1 cellular context compared by ENCODE assay signal in the genomic region with DNA sequence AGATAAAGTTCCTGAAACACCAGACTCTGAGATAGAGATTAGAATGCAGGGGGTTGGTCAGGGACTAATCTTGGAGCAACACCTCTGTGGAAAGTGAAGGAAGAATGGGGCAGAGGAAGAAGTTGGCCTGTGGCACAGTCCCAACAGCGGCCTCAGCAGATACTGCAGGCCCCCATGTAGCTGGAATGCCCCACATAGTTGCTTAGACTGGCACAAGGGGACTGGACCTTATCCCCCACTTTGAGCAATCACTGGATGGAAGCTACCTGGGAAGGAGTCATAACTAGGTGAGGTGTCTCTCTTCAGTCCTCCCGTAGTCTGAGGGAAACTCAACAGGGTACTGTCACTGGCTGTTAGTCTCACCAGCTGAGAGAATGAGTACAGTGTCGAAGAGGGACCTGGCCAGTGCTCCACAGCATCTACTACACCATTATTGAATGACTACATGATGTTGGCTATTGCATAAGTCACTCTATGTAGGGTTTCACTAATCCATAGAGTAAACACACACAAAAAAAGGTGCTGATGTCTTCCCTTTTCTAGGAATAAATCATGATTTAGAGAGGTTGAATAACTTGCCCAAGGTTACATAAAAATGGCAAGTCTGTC.
TF ChIP-seq lines count a peak whose summit lies in the region.

No MANE protein-coding gene starts in this region.

TF ChIP-seq in HepG2, 621 proteins besides CTCF, POLR2A, EP300 and RAD21 (continued from another document and continues in another):
- TF ChIP-seq ZNF180 (CRISPR knock-in tag; IDR thresholded peaks at IDR 0.05; ENCODE audit: borderline replicate concordance, low read depth) (no peak), ZSCAN9 (CRISPR knock-in tag; IDR thresholded peaks at IDR 0.05; ENCODE audit: borderline replicate concordance) (0 out of 2 replicates have a peak, but pooled peaks have one; percentile 63), RFXANK (CRISPR knock-in tag; IDR thresholded peaks at IDR 0.05) (no peak), TRIM24 (CRISPR knock-in tag; IDR thresholded peaks at IDR 0.05) (no peak), ZMYM3 (CRISPR knock-in tag; IDR thresholded peaks at IDR 0.05) (0 out of 2 replicates have a peak, but pooled peaks have one; percentile 38), ZNF12 (CRISPR knock-in tag; IDR thresholded peaks at IDR 0.05) (peak; percentile 59; the same call in 1 of the 2 replicates), GTF2F1 (IDR thresholded peaks at IDR 0.05; ENCODE audit: low read length) (no peak), ZNF124 (CRISPR knock-in tag; IDR thresholded peaks at IDR 0.05) (no peak), JUN (CRISPR knock-in tag; IDR thresholded peaks at IDR 0.05) (no peak), ZNF775 (CRISPR knock-in tag; IDR thresholded peaks at IDR 0.05; ENCODE audit: borderline replicate concordance) (no peak), ZNF546 (CRISPR knock-in tag; conservative IDR thresholded peaks at IDR 0.05) (no peak), ZNF788 (CRISPR knock-in tag; IDR thresholded peaks at IDR 0.05; ENCODE audit: borderline replicate concordance) (no peak), ZSCAN31 (CRISPR knock-in tag; IDR thresholded peaks at IDR 0.05; ENCODE audit: low read depth) (no peak), ZNF549 (CRISPR knock-in tag; IDR thresholded peaks at IDR 0.05) (no peak), ZNF615 (CRISPR knock-in tag; IDR thresholded peaks at IDR 0.05; ENCODE audit: borderline replicate concordance) (no peak), PHF20 (CRISPR knock-in tag; IDR thresholded peaks at IDR 0.05) (no peak), NPAS2 (CRISPR knock-in tag; IDR thresholded peaks at IDR 0.05; ENCODE audit: borderline replicate concordance) (no peak), ZFP90 (CRISPR knock-in tag; IDR thresholded peaks at IDR 0.05; ENCODE audit: borderline replicate concordance) (no peak), MNT (IDR thresholded peaks at IDR 0.05) (no peak), DRAP1 (CRISPR knock-in tag; IDR thresholded peaks at IDR 0.05) (no peak), TMF1 (CRISPR knock-in tag; IDR thresholded peaks at IDR 0.05; ENCODE audit: low read depth) (no peak), HOXD1 (CRISPR knock-in tag; IDR thresholded peaks at IDR 0.05) (no peak), ZNF597 (CRISPR knock-in tag; IDR thresholded peaks at IDR 0.05) (no peak), ZNF510 (CRISPR knock-in tag; IDR thresholded peaks at IDR 0.05; ENCODE audit: low read depth) (no peak), SOX5 (CRISPR knock-in tag; IDR thresholded peaks at IDR 0.05; ENCODE audit: borderline replicate concordance) (peak; percentile 81; the same call in 1 of the 2 replicates), MZF1 (CRISPR knock-in tag; IDR thresholded peaks at IDR 0.05; ENCODE audit: borderline replicate concordance) (no peak), ARID4A (CRISPR knock-in tag; IDR thresholded peaks at IDR 0.05; ENCODE audit: borderline replicate concordance) (peak; percentile 54; the same call in 1 of the 2 replicates)
- TF ChIP-seq, protein P1, sequence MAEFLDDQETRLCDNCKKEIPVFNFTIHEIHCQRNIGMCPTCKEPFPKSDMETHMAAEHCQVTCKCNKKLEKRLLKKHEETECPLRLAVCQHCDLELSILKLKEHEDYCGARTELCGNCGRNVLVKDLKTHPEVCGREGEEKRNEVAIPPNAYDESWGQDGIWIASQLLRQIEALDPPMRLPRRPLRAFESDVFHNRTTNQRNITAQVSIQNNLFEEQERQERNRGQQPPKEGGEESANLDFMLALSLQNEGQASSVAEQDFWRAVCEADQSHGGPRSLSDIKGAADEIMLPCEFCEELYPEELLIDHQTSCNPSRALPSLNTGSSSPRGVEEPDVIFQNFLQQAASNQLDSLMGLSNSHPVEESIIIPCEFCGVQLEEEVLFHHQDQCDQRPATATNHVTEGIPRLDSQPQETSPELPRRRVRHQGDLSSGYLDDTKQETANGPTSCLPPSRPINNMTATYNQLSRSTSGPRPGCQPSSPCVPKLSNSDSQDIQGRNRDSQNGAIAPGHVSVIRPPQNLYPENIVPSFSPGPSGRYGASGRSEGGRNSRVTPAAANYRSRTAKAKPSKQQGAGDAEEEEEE (CRISPR knock-in tag; IDR thresholded peaks at IDR 0.05; ENCODE audit: borderline replicate concordance) = no peak
- TF ChIP-seq, protein P2, sequence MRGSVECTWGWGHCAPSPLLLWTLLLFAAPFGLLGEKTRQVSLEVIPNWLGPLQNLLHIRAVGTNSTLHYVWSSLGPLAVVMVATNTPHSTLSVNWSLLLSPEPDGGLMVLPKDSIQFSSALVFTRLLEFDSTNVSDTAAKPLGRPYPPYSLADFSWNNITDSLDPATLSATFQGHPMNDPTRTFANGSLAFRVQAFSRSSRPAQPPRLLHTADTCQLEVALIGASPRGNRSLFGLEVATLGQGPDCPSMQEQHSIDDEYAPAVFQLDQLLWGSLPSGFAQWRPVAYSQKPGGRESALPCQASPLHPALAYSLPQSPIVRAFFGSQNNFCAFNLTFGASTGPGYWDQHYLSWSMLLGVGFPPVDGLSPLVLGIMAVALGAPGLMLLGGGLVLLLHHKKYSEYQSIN (CRISPR knock-in tag; IDR thresholded peaks at IDR 0.05; ENCODE audit: borderline replicate concordance) = no peak
- TF ChIP-seq, protein P3, sequence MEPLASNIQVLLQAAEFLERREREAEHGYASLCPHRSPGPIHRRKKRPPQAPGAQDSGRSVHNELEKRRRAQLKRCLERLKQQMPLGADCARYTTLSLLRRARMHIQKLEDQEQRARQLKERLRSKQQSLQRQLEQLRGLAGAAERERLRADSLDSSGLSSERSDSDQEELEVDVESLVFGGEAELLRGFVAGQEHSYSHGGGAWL (CRISPR knock-in tag; IDR thresholded peaks at IDR 0.05) = no peak
- TF ChIP-seq, protein P4, sequence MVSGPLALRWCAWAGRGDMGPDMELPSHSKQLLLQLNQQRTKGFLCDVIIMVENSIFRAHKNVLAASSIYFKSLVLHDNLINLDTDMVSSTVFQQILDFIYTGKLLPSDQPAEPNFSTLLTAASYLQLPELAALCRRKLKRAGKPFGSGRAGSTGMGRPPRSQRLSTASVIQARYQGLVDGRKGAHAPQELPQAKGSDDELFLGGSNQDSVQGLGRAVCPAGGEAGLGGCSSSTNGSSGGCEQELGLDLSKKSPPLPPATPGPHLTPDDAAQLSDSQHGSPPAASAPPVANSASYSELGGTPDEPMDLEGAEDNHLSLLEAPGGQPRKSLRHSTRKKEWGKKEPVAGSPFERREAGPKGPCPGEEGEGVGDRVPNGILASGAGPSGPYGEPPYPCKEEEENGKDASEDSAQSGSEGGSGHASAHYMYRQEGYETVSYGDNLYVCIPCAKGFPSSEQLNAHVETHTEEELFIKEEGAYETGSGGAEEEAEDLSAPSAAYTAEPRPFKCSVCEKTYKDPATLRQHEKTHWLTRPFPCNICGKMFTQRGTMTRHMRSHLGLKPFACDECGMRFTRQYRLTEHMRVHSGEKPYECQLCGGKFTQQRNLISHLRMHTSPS (CRISPR knock-in tag; IDR thresholded peaks at IDR 0.05; ENCODE audit: low read depth) = no peak
- TF ChIP-seq, protein P5, sequence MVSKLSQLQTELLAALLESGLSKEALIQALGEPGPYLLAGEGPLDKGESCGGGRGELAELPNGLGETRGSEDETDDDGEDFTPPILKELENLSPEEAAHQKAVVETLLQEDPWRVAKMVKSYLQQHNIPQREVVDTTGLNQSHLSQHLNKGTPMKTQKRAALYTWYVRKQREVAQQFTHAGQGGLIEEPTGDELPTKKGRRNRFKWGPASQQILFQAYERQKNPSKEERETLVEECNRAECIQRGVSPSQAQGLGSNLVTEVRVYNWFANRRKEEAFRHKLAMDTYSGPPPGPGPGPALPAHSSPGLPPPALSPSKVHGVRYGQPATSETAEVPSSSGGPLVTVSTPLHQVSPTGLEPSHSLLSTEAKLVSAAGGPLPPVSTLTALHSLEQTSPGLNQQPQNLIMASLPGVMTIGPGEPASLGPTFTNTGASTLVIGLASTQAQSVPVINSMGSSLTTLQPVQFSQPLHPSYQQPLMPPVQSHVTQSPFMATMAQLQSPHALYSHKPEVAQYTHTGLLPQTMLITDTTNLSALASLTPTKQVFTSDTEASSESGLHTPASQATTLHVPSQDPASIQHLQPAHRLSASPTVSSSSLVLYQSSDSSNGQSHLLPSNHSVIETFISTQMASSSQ (IDR thresholded peaks at IDR 0.05; ENCODE audit: low read depth) = no peak; the same call in none of the 2 replicates
- TF ChIP-seq, protein P5 (CRISPR knock-in tag; IDR thresholded peaks at IDR 0.05; ENCODE audit: borderline replicate concordance) = peak; percentile 80; the same call in 1 of the 2 replicates
- TF ChIP-seq, protein P6, sequence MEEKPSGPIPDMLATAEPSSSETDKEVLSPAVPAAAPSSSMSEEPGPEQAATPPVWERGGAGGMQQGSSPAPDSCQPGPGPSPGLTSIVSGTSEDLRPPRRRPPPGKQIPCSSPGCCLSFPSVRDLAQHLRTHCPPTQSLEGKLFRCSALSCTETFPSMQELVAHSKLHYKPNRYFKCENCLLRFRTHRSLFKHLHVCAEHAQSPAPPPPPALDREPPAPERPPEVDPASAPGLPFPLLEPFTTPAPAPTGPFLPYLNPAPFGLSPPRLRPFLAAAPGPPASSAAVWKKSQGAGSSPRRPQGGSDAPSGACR (CRISPR knock-in tag; IDR thresholded peaks at IDR 0.05) = no peak
- TF ChIP-seq, protein P7, sequence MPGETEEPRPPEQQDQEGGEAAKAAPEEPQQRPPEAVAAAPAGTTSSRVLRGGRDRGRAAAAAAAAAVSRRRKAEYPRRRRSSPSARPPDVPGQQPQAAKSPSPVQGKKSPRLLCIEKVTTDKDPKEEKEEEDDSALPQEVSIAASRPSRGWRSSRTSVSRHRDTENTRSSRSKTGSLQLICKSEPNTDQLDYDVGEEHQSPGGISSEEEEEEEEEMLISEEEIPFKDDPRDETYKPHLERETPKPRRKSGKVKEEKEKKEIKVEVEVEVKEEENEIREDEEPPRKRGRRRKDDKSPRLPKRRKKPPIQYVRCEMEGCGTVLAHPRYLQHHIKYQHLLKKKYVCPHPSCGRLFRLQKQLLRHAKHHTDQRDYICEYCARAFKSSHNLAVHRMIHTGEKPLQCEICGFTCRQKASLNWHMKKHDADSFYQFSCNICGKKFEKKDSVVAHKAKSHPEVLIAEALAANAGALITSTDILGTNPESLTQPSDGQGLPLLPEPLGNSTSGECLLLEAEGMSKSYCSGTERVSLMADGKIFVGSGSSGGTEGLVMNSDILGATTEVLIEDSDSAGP (CRISPR knock-in tag; IDR thresholded peaks at IDR 0.05; ENCODE audit: borderline replicate concordance) = no peak
